Comparison of ENCODE assay signal across 8 cellular contexts in genomic region chr10:100998991-100999741, GRCh38.
A peak's percentile ranks its signal among the peaks of the same experiment; 100 is the strongest.
DNase-seq lines count a peak whose midpoint lies in the region; ATAC-seq lines count a peak whose summit lies in the region.

No MANE protein-coding gene starts in this region.

- peaks cover 9% of the 10 kb centered on the region for H3K36me3 ChIP-seq in KOPT-K1 (ENCODE audit: insufficient read depth, low read length)

- H3K9me3 Mint-ChIP-seq in T-helper 1 cell treated with Interleukin-12 subunit alpha and Interleukin-12 subunit beta and Interleukin-4 antibody, amounts not matched to agents 30 μg/mL and 1 μg/mL, for 36 hours = no peaks in the 10 kb centered on the region

- H3K27me3 Mint-ChIP-seq in T-helper 1 cell treated with Interleukin-12 subunit alpha and Interleukin-12 subunit beta and Interleukin-4 antibody, amounts not matched to agents 30 μg/mL and 1 μg/mL, for 36 hours (ENCODE audit: low read depth) = no peaks in the 10 kb centered on the region

- H3K4me3 Mint-ChIP-seq in T-helper 1 cell treated with Interleukin-12 subunit alpha and Interleukin-12 subunit beta and Interleukin-4 antibody, amounts not matched to agents 30 μg/mL and 1 μg/mL, for 36 hours = peak overlapping the region; percentile 88

- peaks cover 8% of the 10 kb centered on the region for H3K36me3 Mint-ChIP-seq in T-helper 1 cell treated with Interleukin-12 subunit alpha and Interleukin-12 subunit beta and Interleukin-4 antibody, amounts not matched to agents 30 μg/mL and 1 μg/mL, for 36 hours (ENCODE audit: low read depth)

- peak overlapping the region; percentile 33 for H3K27ac ChIP-seq in KOPT-K1 (ENCODE audit: low read depth, low read length, poor library complexity, severe bottlenecking)
- H3K27ac ChIP-seq in angular gyrus (ENCODE audit: low read depth, low read length) = peak overlapping the region; percentile 98

- H3K27ac Mint-ChIP-seq in T-helper 1 cell treated with Interleukin-12 subunit alpha and Interleukin-12 subunit beta and Interleukin-4 antibody, amounts not matched to agents 30 μg/mL and 1 μg/mL, for 36 hours = peak overlapping the region; percentile 87

- DNase-seq in EH (ENCODE audit: low read depth) (peak; percentile 77), hepatic stellate cell (ENCODE audit: low spot score) (peak; percentile 88), retina (peak; percentile 96), NCI-H524 treated with DMSO at 0.1 percent for 48 hours (lab: John Stamatoyannopoulos, UW) (no peak)

- H3K9me3 ChIP-seq in KOPT-K1 (ENCODE audit: insufficient read depth, low read length, poor library complexity, severe bottlenecking) = no peaks in the 10 kb centered on the region

- H3K4me1 Mint-ChIP-seq in T-helper 1 cell treated with Interleukin-12 subunit alpha and Interleukin-12 subunit beta and Interleukin-4 antibody, amounts not matched to agents 30 μg/mL and 1 μg/mL, for 36 hours (ENCODE audit: low read depth) = peaks cover 18% of the 10 kb centered on the region

- ATAC-seq in GM21619 (IDR thresholded peaks at IDR 0.05; ENCODE audit: unreplicated experiment) = peak; percentile 45
